Comparison of ENCODE assay signal across 24 cellular contexts in the genomic region with DNA sequence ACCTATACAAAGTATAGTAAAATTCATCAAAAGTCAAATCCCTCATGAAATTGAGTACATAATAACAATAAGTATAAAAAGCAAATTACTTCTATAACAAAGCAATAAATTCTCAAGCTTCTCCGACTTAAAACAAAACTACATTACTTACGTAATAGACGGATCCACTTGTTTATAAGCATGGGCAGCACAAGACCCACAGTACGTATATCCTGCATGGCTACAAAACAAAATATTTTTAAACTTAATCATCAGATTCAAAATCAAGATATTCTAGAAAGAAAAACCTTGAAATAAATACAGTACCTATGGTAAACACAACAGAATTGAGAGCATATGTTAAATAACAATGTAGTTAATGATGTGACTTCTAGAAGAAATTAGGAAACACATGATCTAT.
A peak's percentile ranks its signal among the peaks of the same experiment; 100 is the strongest.
DNase-seq lines count a peak whose midpoint lies in the region; ATAC-seq, FAIRE-seq and TF ChIP-seq lines count a peak whose summit lies in the region.
"Had no signal": no experiment of that assay in that cellular context is flagged by ENCODE, and none has a peak within 500 bp of the region (broad histone marks: within the 10 kb centered on the region; RNA-seq: fewer than 3 reads in every experiment).

No MANE protein-coding gene starts in this region.

- DNase-seq in HCEC 1CT (peak; percentile 54), cardiac fibroblast (ENCODE audit: low read depth in 2 of 2) (peak; percentile 5 to 27), KBM-7 (no peak)
- DNase-seq in stimulated activated naive CD8-positive, alpha-beta T cell treated with anti-CD3 and anti-CD28 coated beads, Interleukin-15, amount 100 ng/mL, for 72 hours: no peak
- no peak for DNase-seq in activated CD8-positive, alpha-beta memory T cell treated with anti-CD3 and anti-CD28 coated beads, Interleukin-2, amount 10 ng/mL, durations not matched to agents 7 days and 5 days
- DNase-seq: ACHN; Calu3; CD8-positive, alpha-beta memory T cell; DMS153; GF-D8; H7; NCI-H1105; NCI-H146; NCI-H2029 treated with DMSO at 0.1 percent for 48 hours; NCI-H226; NCI-H510A treated with DMSO at 0.1 percent for 48 hours; NCI-H748 treated with DMSO at 0.1 percent for 48 hours; NK-92 treated with Interleukin-12 subunit alpha and Interleukin-12 subunit beta, amount 100 ng/mL, for 24 hours had no signal

- CTCF ChIA-PET in activated CD8-positive, alpha-beta memory T cell treated with anti-CD3 and anti-CD28 coated beads, Interleukin-2, amount 10 ng/mL, durations not matched to agents 7 days and 5 days (lab: Charles Lee): no interaction called here

- no peak overlapping the region for H3K4me3 Mint-ChIP-seq in stimulated activated naive CD8-positive, alpha-beta T cell treated with anti-CD3 and anti-CD28 coated beads, Interleukin-15, amount 100 ng/mL, for 72 hours
- no peak overlapping the region for H3K4me3 Mint-ChIP-seq in activated CD8-positive, alpha-beta memory T cell treated with anti-CD3 and anti-CD28 coated beads, Interleukin-2, amount 10 ng/mL, durations not matched to agents 7 days and 5 days

- in situ Hi-C loops in KBM-7 (cut with MboI; ENCODE audit: low pct_unique_long_range_greater_than_20kb, low sequenced_read_pairs): no loop called here

- H3K9me3 Mint-ChIP-seq in stimulated activated naive CD8-positive, alpha-beta T cell treated with anti-CD3 and anti-CD28 coated beads, Interleukin-15, amount 100 ng/mL, for 72 hours: no peaks in the 10 kb centered on the region
- no peaks in the 10 kb centered on the region for H3K9me3 Mint-ChIP-seq in activated CD8-positive, alpha-beta memory T cell treated with anti-CD3 and anti-CD28 coated beads, Interleukin-2, amount 10 ng/mL, durations not matched to agents 7 days and 5 days (ENCODE audit: low read depth)
- H3K9me3 Mint-ChIP-seq: CD8-positive, alpha-beta memory T cell had no signal

- no peaks in the 10 kb centered on the region for H3K27me3 Mint-ChIP-seq in stimulated activated naive CD8-positive, alpha-beta T cell treated with anti-CD3 and anti-CD28 coated beads, Interleukin-15, amount 100 ng/mL, for 72 hours
- H3K27me3 Mint-ChIP-seq in activated CD8-positive, alpha-beta memory T cell treated with anti-CD3 and anti-CD28 coated beads, Interleukin-2, amount 10 ng/mL, durations not matched to agents 7 days and 5 days: no peaks in the 10 kb centered on the region
- H3K27me3 Mint-ChIP-seq: CD8-positive, alpha-beta memory T cell had no signal

- no peak overlapping the region for H3K4me3 ChIP-seq in cardiac fibroblast (replicated peaks in 1 of 2; ENCODE audit: low read depth in 2 of 2, low read length in 2 of 2)
- H3K4me3 ChIP-seq: BLaER1 treated with 17β-estradiol and CSF1 and Interleukin-3, amounts not matched to agents 10 nM and 100 nM; SJSA1 had no signal

- peak; percentile 88 for FAIRE-seq in islet of Langerhans (lab: Jason Lieb, UNC)
- FAIRE-seq: HTR-8/SVneo had no signal

- H3K27ac Mint-ChIP-seq in stimulated activated naive CD8-positive, alpha-beta T cell treated with anti-CD3 and anti-CD28 coated beads, Interleukin-15, amount 100 ng/mL, for 72 hours: no peak overlapping the region
- H3K27ac Mint-ChIP-seq in activated CD8-positive, alpha-beta memory T cell treated with anti-CD3 and anti-CD28 coated beads, Interleukin-2, amount 10 ng/mL, durations not matched to agents 7 days and 5 days: no peak overlapping the region

- no peak for ATAC-seq in stimulated activated naive CD8-positive, alpha-beta T cell treated with anti-CD3 and anti-CD28 coated beads, Interleukin-15, amount 100 ng/mL, for 72 hours
- ATAC-seq in activated CD8-positive, alpha-beta memory T cell treated with anti-CD3 and anti-CD28 coated beads, Interleukin-2, amount 10 ng/mL, durations not matched to agents 7 days and 5 days: no peak
- ATAC-seq in HG03108 (IDR thresholded peaks at IDR 0.05; ENCODE audit: unreplicated experiment): no peak
- ATAC-seq: Right ventricle myocardium inferior had no signal

- H3K36me3 Mint-ChIP-seq in activated CD8-positive, alpha-beta memory T cell treated with anti-CD3 and anti-CD28 coated beads, Interleukin-2, amount 10 ng/mL, durations not matched to agents 7 days and 5 days: peaks cover 9% of the 10 kb centered on the region

- no peak for TF ChIP-seq CTCF in cardiac fibroblast (IDR thresholded peaks at IDR 0.05; ENCODE audit: low read depth, low read length)

- peaks cover 5% of the 10 kb centered on the region for H3K4me1 Mint-ChIP-seq in stimulated activated naive CD8-positive, alpha-beta T cell treated with anti-CD3 and anti-CD28 coated beads, Interleukin-15, amount 100 ng/mL, for 72 hours
- H3K4me1 Mint-ChIP-seq in activated CD8-positive, alpha-beta memory T cell treated with anti-CD3 and anti-CD28 coated beads, Interleukin-2, amount 10 ng/mL, durations not matched to agents 7 days and 5 days: peaks cover 9% of the 10 kb centered on the region

Comparison
In these comparisons a context has a peak if more than half of its experiments do, and no peak if none do; other contexts are left out.
1. DNase-seq: peak in HCEC 1CT (single experiment) and cardiac fibroblast (2 of 2); none in stimulated activated naive CD8-positive, alpha-beta T cell treated with anti-CD3 and anti-CD28 coated beads, Interleukin-15, amount 100 ng/mL, for 72 hours (0 of 2), activated CD8-positive, alpha-beta memory T cell treated with anti-CD3 and anti-CD28 coated beads, Interleukin-2, amount 10 ng/mL, durations not matched to agents 7 days and 5 days (single experiment) and KBM-7 (single experiment).